In genomic region chr1:94068831-94069648, GRCh38 we compare ENCODE assay signal across 8 cellular contexts. TPM values are rescaled to one million over a fixed set of nuclear protein-coding genes. Genes with fewer than 3 reads are reported as not detected.
DNase-seq lines count a peak whose midpoint lies in the region; ATAC-seq and TF ChIP-seq lines count a peak whose summit lies in the region.

No MANE protein-coding gene starts in this region.

- H3K27ac Mint-ChIP-seq in GM23338 = no peak overlapping the region

- no peaks in the 10 kb centered on the region for H3K9me2 ChIP-seq in GM23338 (ENCODE audit: insufficient read depth)

- no peak for TF ChIP-seq EP300 in sigmoid colon (IDR thresholded peaks at IDR 0.05)

- no peaks in the 10 kb centered on the region; the same call in 2 of the 3 replicates for H3K9me3 Mint-ChIP-seq in GM23338

- peaks cover 77% of the 10 kb centered on the region for H3K27me3 Mint-ChIP-seq in GM23338 (ENCODE audit: insufficient read depth, low read depth, poor library complexity)

- 66% methylated on average over 12 of the region's 12 CpGs for WGBS in right cardiac atrium
- 23 to 53% methylated on average over 12 of the region's 12 CpGs for WGBS in sigmoid colon, 2 donors

- H3K27ac ChIP-seq in GM23338 (ENCODE audit: low read depth) = no peak overlapping the region
- peak overlapping the region; percentile 33 for H3K27ac ChIP-seq in right cardiac atrium (ENCODE audit: low read length)
- H3K27ac ChIP-seq in sigmoid colon = peak overlapping the region; percentile 55 to 84 (median 66)
- H3K27ac ChIP-seq in effector memory CD4-positive, alpha-beta T cell (ENCODE audit: insufficient read depth, low read length, poor library complexity, severe bottlenecking) = no peak overlapping the region

- ATAC-seq in GM23338 (peak; percentile 85), right cardiac atrium (peak; percentile 75 to 79)

- no peak overlapping the region for H3K4me2 ChIP-seq in GM23338

- no peaks in the 10 kb centered on the region for H4K20me1 ChIP-seq in GM23338 (replicated peaks; ENCODE audit: insufficient read depth)

- TF ChIP-seq CTCF in GM23338 (conservative IDR thresholded peaks at IDR 0.05; ENCODE audit: low read depth in 2 of 2) (no peak), sigmoid colon (IDR thresholded peaks at IDR 0.05) (no peak)

- H3K9me3 ChIP-seq in right cardiac atrium (ENCODE audit: control insufficient read depth, low read length) (no peaks in the 10 kb centered on the region), sigmoid colon (no peaks in the 10 kb centered on the region)
- H3K9me3 ChIP-seq in effector memory CD4-positive, alpha-beta T cell (ENCODE audit: control insufficient read depth, low read length) = no peaks in the 10 kb centered on the region

- H3K36me3 ChIP-seq in GM23338 (ENCODE audit: insufficient read depth) (no peaks in the 10 kb centered on the region), sigmoid colon (no peaks in the 10 kb centered on the region)
- H3K36me3 ChIP-seq in effector memory CD4-positive, alpha-beta T cell (ENCODE audit: control insufficient read depth, insufficient read depth, low read length) = no peaks in the 10 kb centered on the region

- intact Hi-C loops in right cardiac atrium (cut with DNase I) (loop anchor here in 2 of 4 donors (10.0 kb wide), 1 partner anchor 166 kb away; the partner anchor contains the start of gene ARHGAP29 (in 2 of the 2)), sigmoid colon (cut with DNase I) (loop anchor here (1.0 to 10.0 kb wide), 2 partner anchors 26 to 396 kb away; no protein-coding TSS in a partner anchor)

- peaks cover 36% of the 10 kb centered on the region for H3K27me3 ChIP-seq in GM23338 (ENCODE audit: insufficient read depth)
- no peaks in the 10 kb centered on the region for H3K27me3 ChIP-seq in right cardiac atrium (ENCODE audit: control insufficient read depth, insufficient read depth)
- no peaks in the 10 kb centered on the region for H3K27me3 ChIP-seq in sigmoid colon
- H3K27me3 ChIP-seq in effector memory CD4-positive, alpha-beta T cell (replicated peaks; ENCODE audit: control insufficient read depth, insufficient read depth, low read length, poor library complexity, severe bottlenecking) = peaks cover 3% of the 10 kb centered on the region

- H2AFZ ChIP-seq in GM23338 = no peak overlapping the region

- no peaks in the 10 kb centered on the region for H3K79me2 ChIP-seq in GM23338 (replicated peaks; ENCODE audit: insufficient read depth)

- H3K4me1 ChIP-seq in GM23338 (ENCODE audit: insufficient read depth) (no peaks in the 10 kb centered on the region), right cardiac atrium (ENCODE audit: control insufficient read depth, insufficient read depth, low read length) (peaks cover 12% of the 10 kb centered on the region), sigmoid colon (peaks cover 0 to 75% (median 63%) of the 10 kb centered on the region in 4 donors)
- H3K4me1 ChIP-seq in effector memory CD4-positive, alpha-beta T cell (ENCODE audit: control insufficient read depth, insufficient read depth, low read length, poor library complexity, severe bottlenecking) = no peaks in the 10 kb centered on the region

- no peak for TF ChIP-seq POLR2A in sigmoid colon (IDR thresholded peaks at IDR 0.05)

- H3K4me3 ChIP-seq in GM23338 (no peak overlapping the region), right cardiac atrium (ENCODE audit: low read length) (no peak overlapping the region), sigmoid colon (no peak overlapping the region)
- no peak overlapping the region for H3K4me3 ChIP-seq in effector memory CD4-positive, alpha-beta T cell (ENCODE audit: insufficient read depth, low read depth, low read length, poor library complexity, severe bottlenecking)

- no peak overlapping the region for H3K4me3 Mint-ChIP-seq in GM23338

- no peaks in the 10 kb centered on the region for H3K36me3 Mint-ChIP-seq in GM23338 (ENCODE audit: low read depth)

- DNase-seq in GM23338 (ENCODE audit: low spot score) (no peak), RPMI7951 (ENCODE audit: low read depth) (peak; percentile 22), right cardiac atrium (peak in 2 of 3 donors; percentile 70), sigmoid colon (peak; percentile 78), NCI-H82 (lab: John Stamatoyannopoulos, UW) (no peak), NCI-H1694 (lab: John Stamatoyannopoulos, UW) (no peak), NCI-H226 (no peak)
- DNase-seq in effector memory CD4-positive, alpha-beta T cell = no peak

- H3F3A ChIP-seq in GM23338 (replicated peaks; ENCODE audit: low read depth) = no peaks in the 10 kb centered on the region

- H3K4me1 Mint-ChIP-seq in GM23338 = peaks cover 10% of the 10 kb centered on the region

TF ChIP-seq in GM23338, 12 proteins besides CTCF, POLR2A, EP300 and RAD21:
- TF ChIP-seq JUNB (IDR thresholded peaks at IDR 0.05; ENCODE audit: unreplicated experiment) (no peak), POLR2AphosphoS5 (IDR thresholded peaks at IDR 0.05; ENCODE audit: low read depth) (0 out of 2 replicates have a peak, but pooled peaks have one; percentile 22)

RNA-seq across cellular contexts. Expression of gene ABCA4, which starts 51.9 kb away (rescaled TPM):
- total RNA-seq in GM23338 (2014; rRNA removed; shearing (Covaris generic)) = 0.08 TPM in 1 of 2 replicates, not detected in the other
- polyA plus RNA-seq in GM23338 (2016; fragmentation: Nextera tagmentation; extraction: Ambion mirVana) (not detected in 2 replicates), right cardiac atrium (0.09 TPM), sigmoid colon (under 1 TPM in 1 of 3 donors, not detected in 2; 0.16 TPM)
- 0.10 and 0.12 TPM in 2 replicates for total RNA-seq in RPMI7951 (2014; rRNA removed; shearing (Covaris generic))
- total RNA-seq in right cardiac atrium (under 1 TPM in 2 of 4 donors, not detected in 2; 0.06 to 0.19 TPM), sigmoid colon (1 to 10 TPM in 1 of 4 donors, under 1 TPM in 3; 0.14 to 1.1 (median 0.50) TPM)

Comparison
In these comparisons a context has a peak if more than half of its experiments do, and no peak if none do; other contexts are left out.
1. DNase-seq: peak in RPMI7951 (single experiment), right cardiac atrium (2 of 3) and sigmoid colon (single experiment); none in GM23338 (single experiment), effector memory CD4-positive, alpha-beta T cell (0 of 3), NCI-H82 (single experiment), NCI-H1694 (single experiment) and NCI-H226 (single experiment).
2. H3K27ac ChIP-seq: peak in right cardiac atrium (single experiment) and sigmoid colon (4 of 4); none in GM23338 (single experiment) and effector memory CD4-positive, alpha-beta T cell (single experiment).